In the genomic region with DNA sequence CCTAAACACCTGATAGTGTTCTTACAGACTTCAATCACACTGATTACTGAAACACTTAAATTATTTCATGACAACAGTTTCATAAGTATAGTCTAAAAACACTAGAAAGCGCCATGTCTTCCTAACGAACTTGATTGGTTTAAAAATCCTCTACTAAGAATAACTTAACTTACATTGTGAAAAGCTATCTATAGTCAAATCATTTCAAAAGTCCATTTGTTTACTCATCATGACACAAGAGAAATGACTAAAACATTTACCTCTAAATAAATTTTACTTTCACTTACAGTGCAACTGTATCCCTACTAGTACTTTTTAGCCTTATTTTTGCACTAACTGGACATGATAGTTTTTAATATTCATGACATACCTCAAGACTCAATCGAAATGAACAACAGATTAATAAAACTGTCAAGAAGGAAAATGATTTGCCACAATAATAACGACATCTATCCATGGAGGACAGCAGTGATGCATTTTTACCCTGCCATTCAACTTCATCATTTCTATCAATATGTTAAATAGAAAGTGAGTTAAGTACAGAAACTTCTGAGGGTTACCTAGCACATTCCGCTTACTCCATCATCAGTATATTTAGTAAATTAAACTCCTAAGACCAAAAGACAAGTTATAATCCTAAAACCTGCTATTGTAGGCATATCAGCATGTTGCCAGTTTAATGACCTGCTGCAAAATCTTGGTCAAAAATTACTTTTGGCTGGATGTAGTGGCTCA, we compare ENCODE assay signal across 12 cellular contexts. TPM values are rescaled to one million over a fixed set of nuclear protein-coding genes. Genes with fewer than 3 reads are reported as not detected.
DNase-seq lines count a peak whose midpoint lies in the region; ATAC-seq, FAIRE-seq and TF ChIP-seq lines count a peak whose summit lies in the region.
"Had no signal": no experiment of that assay in that cellular context is flagged by ENCODE, and none has a peak within 500 bp of the region (broad histone marks: within the 10 kb centered on the region; RNA-seq: fewer than 3 reads in every experiment).

No MANE protein-coding gene starts in this region.

- H3K4me3 ChIP-seq in GM12865 (ENCODE audit: low read depth, low read length), result no peak overlapping the region
- H3K4me3 ChIP-seq: ascending aorta, suprapubic skin had no signal

- DNase-seq in GM12865 (ENCODE audit: low read depth), result peak; percentile 9
- DNase-seq in activated CD4-positive, alpha-beta memory T cell treated with anti-CD3 and anti-CD28 coated beads for 36 hours, result no peak
- no peak for DNase-seq in H54 (ENCODE audit: insufficient read length, low spot score)
- DNase-seq in NCI-H1930 (lab: John Stamatoyannopoulos, UW), result no peak
- no peak for DNase-seq in NCI-H345 treated with DMSO at 0.1 percent for 48 hours (lab: John Stamatoyannopoulos, UW; ENCODE audit: unreplicated experiment)
- DNase-seq: CD8-positive, alpha-beta memory T cell; NCI-H187; small intestine had no signal

- POLR2A ChIA-PET in activated CD4-positive, alpha-beta memory T cell treated with anti-CD3 and anti-CD28 coated beads for 36 hours (lab: Charles Lee), result no interaction called here

- no peak overlapping the region for H3K4me3 Mint-ChIP-seq in activated CD4-positive, alpha-beta memory T cell treated with anti-CD3 and anti-CD28 coated beads for 36 hours

- H3K36me3 Mint-ChIP-seq in activated CD4-positive, alpha-beta memory T cell treated with anti-CD3 and anti-CD28 coated beads for 36 hours, result peaks cover 51% of the 10 kb centered on the region

- peak overlapping the region; percentile 67 for H3K27ac Mint-ChIP-seq in activated CD4-positive, alpha-beta memory T cell treated with anti-CD3 and anti-CD28 coated beads for 36 hours

- no peaks in the 10 kb centered on the region for H3K9me3 Mint-ChIP-seq in activated CD4-positive, alpha-beta memory T cell treated with anti-CD3 and anti-CD28 coated beads for 36 hours
- H3K9me3 Mint-ChIP-seq: CD8-positive, alpha-beta memory T cell had no signal

- no peak for TF ChIP-seq POLR2A in H54 (IDR thresholded peaks at IDR 0.05; ENCODE audit: low read depth, low read length)

- ATAC-seq in GM18867 (IDR thresholded peaks at IDR 0.05; ENCODE audit: unreplicated experiment) (peak; percentile 74), HG02870 (IDR thresholded peaks at IDR 0.05; ENCODE audit: unreplicated experiment) (peak; percentile 82)

- H3K27me3 Mint-ChIP-seq in activated CD4-positive, alpha-beta memory T cell treated with anti-CD3 and anti-CD28 coated beads for 36 hours, result no peaks in the 10 kb centered on the region
- H3K27me3 Mint-ChIP-seq: CD8-positive, alpha-beta memory T cell had no signal

- H3K4me1 Mint-ChIP-seq in activated CD4-positive, alpha-beta memory T cell treated with anti-CD3 and anti-CD28 coated beads for 36 hours (ENCODE audit: low read depth), result peaks cover 8% of the 10 kb centered on the region

- TF ChIP-seq CTCF in GM12865 (IDR thresholded peaks at IDR 0.05; ENCODE audit: insufficient read depth, low read depth, low read length, missing control alignments), result no peak

- FAIRE-seq in H54 (lab: Jason Lieb, UNC), result no peak
- FAIRE-seq: small intestine had no signal

- CTCF ChIA-PET in activated CD4-positive, alpha-beta memory T cell treated with anti-CD3 and anti-CD28 coated beads for 36 hours (lab: Charles Lee), result no interaction called here

- intact Hi-C loops in activated CD4-positive, alpha-beta memory T cell treated with anti-CD3 and anti-CD28 coated beads for 36 hours (cut with micrococcal nuclease), result loop anchor here (1.0 to 5.0 kb wide), 2 partner anchors 18 to 39 kb away; a partner anchor contains a TSS

RNA-seq across cellular contexts. Expression of a gene that starts 38.4 kb away (rescaled TPM):
- total RNA-seq in activated CD4-positive, alpha-beta memory T cell treated with anti-CD3 and anti-CD28 coated beads for 36 hours, result 10 to 100 TPM; 35.8 to 40.3 TPM
